8 cellular contexts compared by ENCODE assay signal in the genomic region with DNA sequence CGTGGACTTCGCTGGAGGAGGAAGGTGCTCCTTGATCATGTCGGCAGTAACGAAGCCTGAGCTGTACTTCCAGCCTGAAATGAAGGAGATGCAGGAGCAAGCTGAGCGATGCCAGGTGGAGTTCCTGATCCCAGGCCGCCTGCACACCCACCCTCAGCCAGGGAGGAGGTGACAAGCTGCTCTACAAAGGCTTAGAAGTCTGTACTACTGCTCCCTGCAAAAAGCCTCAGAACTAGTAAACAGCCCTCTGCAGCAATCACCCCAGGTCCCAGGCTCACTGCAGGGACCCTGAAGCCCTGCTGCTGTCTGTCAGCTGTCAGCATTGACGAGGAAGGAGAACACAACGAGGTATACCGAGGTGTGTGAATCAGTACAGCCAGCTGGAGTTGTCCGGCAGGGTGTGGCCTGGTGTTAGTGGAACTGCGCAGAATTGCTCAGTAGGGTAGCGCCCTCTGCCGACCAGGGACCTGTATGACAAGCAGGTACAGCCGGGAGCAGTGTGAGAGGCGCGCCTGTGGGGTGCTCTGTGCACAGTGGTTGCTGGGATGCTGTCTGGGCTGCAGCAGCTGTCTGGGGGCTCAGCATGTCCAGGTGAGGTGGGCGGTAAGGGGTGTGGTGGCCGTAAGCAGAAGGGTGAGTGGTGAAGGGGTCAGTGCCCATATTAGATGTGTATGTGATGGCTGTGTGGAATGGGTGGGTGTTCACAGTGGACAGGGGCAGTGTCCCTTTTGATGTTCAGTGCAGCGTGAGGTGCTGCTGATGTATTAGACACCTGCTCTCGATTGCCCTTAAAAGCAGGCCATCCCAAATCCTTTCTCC. TPM values are rescaled to one million over a fixed set of nuclear protein-coding genes. Genes with fewer than 3 reads are reported as not detected.
A peak's percentile ranks its signal among the peaks of the same experiment; 100 is the strongest.
DNase-seq lines count a peak whose midpoint lies in the region; ATAC-seq, FAIRE-seq and TF ChIP-seq lines count a peak whose summit lies in the region.

No MANE protein-coding gene starts in this region.

- no peaks in the 10 kb centered on the region for H3K9me3 ChIP-seq in parathyroid adenoma (ENCODE audit: control insufficient read depth, low read length)
- H3K9me3 ChIP-seq in upper lobe of right lung, result no peaks in the 10 kb centered on the region

- H3K36me3 ChIP-seq in parathyroid adenoma (ENCODE audit: control insufficient read depth, insufficient read depth, low read length), result no peaks in the 10 kb centered on the region
- no peaks in the 10 kb centered on the region for H3K36me3 ChIP-seq in upper lobe of right lung

- H3K9ac ChIP-seq in parathyroid adenoma, result no peak overlapping the region

- H3K79me2 ChIP-seq in parathyroid adenoma, result no peaks in the 10 kb centered on the region

- no peak overlapping the region for H3K4me2 ChIP-seq in parathyroid adenoma (ENCODE audit: low read length)

- H2AFZ ChIP-seq in parathyroid adenoma, result no peak overlapping the region

- H3K27ac Mint-ChIP-seq in activated T-helper 17 cell treated with anti-CD3 and anti-CD28 coated beads, Interleukin-2, amount 50 U/mL, for 72 hours, result no peak overlapping the region

- intact Hi-C loops in upper lobe of right lung (cut with DNase I), result no loop called here

- no peaks in the 10 kb centered on the region for H3K27me3 Mint-ChIP-seq in activated T-helper 17 cell treated with anti-CD3 and anti-CD28 coated beads, Interleukin-2, amount 50 U/mL, for 72 hours

- H3K27ac ChIP-seq in parathyroid adenoma, result peak overlapping the region; percentile 61
- no peak overlapping the region for H3K27ac ChIP-seq in upper lobe of right lung

- H3K4me3 Mint-ChIP-seq in activated T-helper 17 cell treated with anti-CD3 and anti-CD28 coated beads, Interleukin-2, amount 50 U/mL, for 72 hours, result no peak overlapping the region

- H3K9me3 Mint-ChIP-seq in activated T-helper 17 cell treated with anti-CD3 and anti-CD28 coated beads, Interleukin-2, amount 50 U/mL, for 72 hours, result no peaks in the 10 kb centered on the region

- peak; percentile 77 for DNase-seq in Daoy (ENCODE audit: low read depth)
- DNase-seq in HPDE6-E6E7 (ENCODE audit: extremely low spot score), result peak; percentile 86
- DNase-seq in RCC 7860 (ENCODE audit: low spot score), result peak; percentile 52
- DNase-seq in foreskin melanocyte, result peak; percentile 32
- DNase-seq in upper lobe of right lung, result peak; percentile 91

- H3K4me1 Mint-ChIP-seq in activated T-helper 17 cell treated with anti-CD3 and anti-CD28 coated beads, Interleukin-2, amount 50 U/mL, for 72 hours, result peaks cover 5% of the 10 kb centered on the region

- no peaks in the 10 kb centered on the region for H3K36me3 Mint-ChIP-seq in activated T-helper 17 cell treated with anti-CD3 and anti-CD28 coated beads, Interleukin-2, amount 50 U/mL, for 72 hours (ENCODE audit: low read depth)

- peak; percentile 99 for ATAC-seq in GM21423 (IDR thresholded peaks at IDR 0.05; ENCODE audit: unreplicated experiment)
- ATAC-seq in activated T-helper 17 cell treated with anti-CD3 and anti-CD28 coated beads, Interleukin-2, amount 50 U/mL, for 72 hours (replicated peaks), result peak; percentile 95
- peak; percentile 99 for ATAC-seq in upper lobe of right lung

- H3K4me1 ChIP-seq in parathyroid adenoma, result peaks cover 21% of the 10 kb centered on the region
- H3K4me1 ChIP-seq in upper lobe of right lung, result no peaks in the 10 kb centered on the region

- TF ChIP-seq CTCF in parathyroid adenoma (IDR thresholded peaks at IDR 0.05) (peak; percentile 81), upper lobe of right lung (IDR thresholded peaks at IDR 0.05) (peak; percentile 80)

- no peak for FAIRE-seq in RCC 7860 (lab: Jason Lieb, UNC)

- H3K27me3 ChIP-seq in parathyroid adenoma (ENCODE audit: control insufficient read depth, insufficient read depth, low read length), result no peaks in the 10 kb centered on the region
- no peaks in the 10 kb centered on the region for H3K27me3 ChIP-seq in upper lobe of right lung

- H3K4me3 ChIP-seq in parathyroid adenoma (ENCODE audit: low read depth, low read length) (no peak overlapping the region), upper lobe of right lung (no peak overlapping the region)

RNA-seq across cellular contexts. Expression of gene CYB5R2, which starts 7.6 kb away (rescaled TPM):
- total RNA-seq in Daoy (2014; rRNA removed; shearing (Covaris generic)), result 1.1 and 3.2 TPM in 2 replicates
- 1 to 10 TPM; 1.5 to 3.1 TPM for total RNA-seq in activated T-helper 17 cell treated with anti-CD3 and anti-CD28 coated beads, Interleukin-2, amount 50 U/mL, for 72 hours
- total RNA-seq in upper lobe of right lung, result 14.2 TPM

RNA-seq across cellular contexts. Expression of gene OVCH2, which starts 40.6 kb away (rescaled TPM):
- not detected in 2 replicates for total RNA-seq in Daoy (2014; rRNA removed; shearing (Covaris generic))
- total RNA-seq in activated T-helper 17 cell treated with anti-CD3 and anti-CD28 coated beads, Interleukin-2, amount 50 U/mL, for 72 hours, result not detected
- total RNA-seq in upper lobe of right lung, result 6.4 TPM

Comparison
In these comparisons a context has a peak if more than half of its experiments do, and no peak if none do; other contexts are left out.
1. DNase-seq: peak in every context shown above with its lines; median percentile 91 in upper lobe of right lung; 86 in HPDE6-E6E7; 77 in Daoy; 52 in RCC 7860; 32 in foreskin melanocyte.